1 cellular context compared by ENCODE assay signal in genomic region chr7:73612598-73613269, GRCh38.
TF ChIP-seq lines count a peak whose summit lies in the region.

No MANE protein-coding gene starts in this region.

TF ChIP-seq in HepG2, 621 proteins besides CTCF, POLR2A, EP300 and RAD21 (continued from another document and continues in another):
- TF ChIP-seq PRDM15 (CRISPR knock-in tag; IDR thresholded peaks at IDR 0.05) (no peak; the same call in 1 of the 2 replicates), GATAD1 (CRISPR knock-in tag; IDR thresholded peaks at IDR 0.05) (peak; percentile 80), KLF11 (CRISPR knock-in tag; IDR thresholded peaks at IDR 0.05) (0 out of 2 replicates have a peak, but pooled peaks have one; percentile 45), ZNF451 (CRISPR knock-in tag; IDR thresholded peaks at IDR 0.05) (no peak; the same call in 1 of the 2 replicates), KDM1A (CRISPR knock-in tag; IDR thresholded peaks at IDR 0.05) (no peak), NAIF1 (CRISPR knock-in tag; IDR thresholded peaks at IDR 0.05; ENCODE audit: borderline replicate concordance) (peak; percentile 55; the same call in 1 of the 2 replicates), SAP130 (CRISPR knock-in tag; IDR thresholded peaks at IDR 0.05; ENCODE audit: low read depth) (peak; percentile 95), SRF (IDR thresholded peaks at IDR 0.05; ENCODE audit: low read depth, low read length) (peak; percentile 79; the same call in 1 of the 2 replicates), ADNP (CRISPR knock-in tag; IDR thresholded peaks at IDR 0.05) (no peak), MEIS1 (CRISPR knock-in tag; IDR thresholded peaks at IDR 0.05; ENCODE audit: borderline replicate concordance) (no peak), MEF2D (CRISPR knock-in tag; IDR thresholded peaks at IDR 0.05) (peak; percentile 83; the same call in 1 of the 2 replicates), ZBTB1 (CRISPR knock-in tag; IDR thresholded peaks at IDR 0.05; ENCODE audit: borderline replicate concordance) (0 out of 2 replicates have a peak, but pooled peaks have one; percentile 13), GZF1 (CRISPR knock-in tag; IDR thresholded peaks at IDR 0.05) (no peak), KDM6A (CRISPR knock-in tag; IDR thresholded peaks at IDR 0.05; ENCODE audit: low read depth) (peak; percentile 96), ZSCAN25 (CRISPR knock-in tag; IDR thresholded peaks at IDR 0.05) (no peak), MTERF4 (CRISPR knock-in tag; IDR thresholded peaks at IDR 0.05) (0 out of 2 replicates have a peak, but pooled peaks have one; percentile 35), ZSCAN12 (CRISPR knock-in tag; IDR thresholded peaks at IDR 0.05) (no peak), ATAD3A (CRISPR knock-in tag; IDR thresholded peaks at IDR 0.05) (no peak), DR1 (CRISPR knock-in tag; IDR thresholded peaks at IDR 0.05) (no peak), ZBTB26 (CRISPR knock-in tag; IDR thresholded peaks at IDR 0.05; ENCODE audit: borderline replicate concordance) (peak; percentile 35; the same call in 1 of the 2 replicates), ZNF782 (CRISPR knock-in tag; IDR thresholded peaks at IDR 0.05; ENCODE audit: borderline replicate concordance) (no peak), RELA (CRISPR knock-in tag; IDR thresholded peaks at IDR 0.05) (no peak), ZNF749 (CRISPR knock-in tag; IDR thresholded peaks at IDR 0.05; ENCODE audit: borderline replicate concordance) (no peak; the same call in 1 of the 2 replicates), ZBTB37 (CRISPR knock-in tag; IDR thresholded peaks at IDR 0.05) (0 out of 2 replicates have a peak, but pooled peaks have one; percentile 45), IKZF4 (CRISPR knock-in tag; IDR thresholded peaks at IDR 0.05; ENCODE audit: borderline replicate concordance, low read depth, not compliant biosample characterization) (no peak), NFIB (CRISPR knock-in tag; IDR thresholded peaks at IDR 0.05; ENCODE audit: borderline replicate concordance) (no peak), ZNF317 (CRISPR knock-in tag; IDR thresholded peaks at IDR 0.05) (peak; percentile 72; the same call in 1 of the 2 replicates), HMGXB4 (CRISPR knock-in tag; IDR thresholded peaks at IDR 0.05; ENCODE audit: borderline replicate concordance in 1 of 2, low read depth in 1 of 2) (peak; percentile 51 to 64; a peak in 3 of 4 replicates), GMEB1 (CRISPR knock-in tag; IDR thresholded peaks at IDR 0.05; ENCODE audit: borderline replicate concordance) (no peak; the same call in 1 of the 2 replicates), ETV5 (CRISPR knock-in tag; IDR thresholded peaks at IDR 0.05; ENCODE audit: borderline replicate concordance) (peak; percentile 81; the same call in 1 of the 2 replicates), ZNF570 (CRISPR knock-in tag; IDR thresholded peaks at IDR 0.05; ENCODE audit: borderline replicate concordance) (no peak), POGZ (CRISPR knock-in tag; IDR thresholded peaks at IDR 0.05) (peak; percentile 55; the same call in 1 of the 2 replicates), CBX5 (CRISPR knock-in tag; IDR thresholded peaks at IDR 0.05; ENCODE audit: borderline replicate concordance) (peak; percentile 56; the same call in 1 of the 2 replicates), CREM (IDR thresholded peaks at IDR 0.05) (peak; percentile 86), CREM (CRISPR knock-in tag; IDR thresholded peaks at IDR 0.05) (no peak), ZNF407 (CRISPR knock-in tag; IDR thresholded peaks at IDR 0.05; ENCODE audit: not compliant biosample characterization) (no peak), TIGD3 (CRISPR knock-in tag; IDR thresholded peaks at IDR 0.05; ENCODE audit: borderline replicate concordance) (no peak), NR0B2 (CRISPR knock-in tag; IDR thresholded peaks at IDR 0.05) (no peak), MXI1 (IDR thresholded peaks at IDR 0.05; ENCODE audit: borderline replicate concordance, low read depth, low read length) (peak; percentile 78; the same call in 1 of the 3 replicates)
